24 cellular contexts compared by ENCODE assay signal in the genomic region with DNA sequence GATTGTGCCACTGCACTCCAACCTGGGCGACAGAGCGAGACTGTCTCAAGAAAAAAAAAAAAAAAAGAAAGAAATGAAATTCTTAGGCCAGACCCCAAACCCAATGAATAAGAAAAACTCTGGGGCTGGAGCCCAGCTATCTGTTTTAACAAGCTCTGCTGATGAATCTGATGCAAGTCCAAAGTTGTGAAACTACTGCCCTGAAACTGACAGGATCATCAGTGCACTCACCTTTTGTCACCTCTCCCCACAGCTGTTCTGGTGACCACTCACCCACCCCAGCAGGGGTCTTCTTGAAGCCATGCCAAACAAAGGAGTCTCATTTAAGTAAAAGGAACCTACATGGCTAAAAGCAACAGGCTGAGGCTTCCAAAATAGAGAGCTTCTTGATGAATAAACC.
"Had no signal": no experiment of that assay in that cellular context is flagged by ENCODE, and none has a peak within 500 bp of the region (broad histone marks: within the 10 kb centered on the region; RNA-seq: fewer than 3 reads in every experiment).

No MANE protein-coding gene starts in this region.

- H3K79me2 ChIP-seq: parathyroid adenoma had no signal

- H3K9me3 ChIP-seq: left ventricle myocardium inferior, psoas muscle, stomach, thoracic aorta, transverse colon had no signal

- H3K27ac Mint-ChIP-seq: natural killer cell treated with Interleukin-12 subunit alpha and Interleukin-12 subunit beta and Interleukin-15 and Interleukin-18, amount 100 ng/mL, for 72 hours; neural progenitor cell had no signal

- H3K9me3 Mint-ChIP-seq: natural killer cell treated with Interleukin-12 subunit alpha and Interleukin-12 subunit beta and Interleukin-15 and Interleukin-18, amount 100 ng/mL, for 72 hours; neural progenitor cell had no signal

- H2AFZ ChIP-seq: neural progenitor cell, parathyroid adenoma had no signal

- DNase-seq: cortex of kidney; dorsolateral prefrontal cortex; effector CD8-positive, alpha-beta T cell; foreskin melanocyte; head of caudate nucleus; left ventricle myocardium inferior; mesenchymal stem cell; midbrain; occipital lobe; psoas muscle; retina; stimulated activated CD4-positive, alpha-beta T cell treated with anti-CD3 and anti-CD28 coated beads, Interleukin-12 subunit alpha, Interleukin-12 subunit beta, amount 100 ng/mL, for 4 hours; stimulated activated naive CD4-positive, alpha-beta T cell; stomach; substantia nigra; transverse colon had no signal

- H3K9ac ChIP-seq: neural progenitor cell, parathyroid adenoma had no signal

- H3K4me3 ChIP-seq: dorsolateral prefrontal cortex, left ventricle myocardium inferior, lung, neural progenitor cell, psoas muscle, skin epidermis, stomach, thoracic aorta, transverse colon had no signal

- H3K27ac ChIP-seq: dorsolateral prefrontal cortex, left ventricle myocardium inferior, neural progenitor cell, parathyroid adenoma, psoas muscle, skin epidermis, thoracic aorta, transverse colon had no signal

- H3K4me1 ChIP-seq: parathyroid adenoma had no signal

- H3K27me3 ChIP-seq: dorsolateral prefrontal cortex, neural progenitor cell, stomach, transverse colon had no signal

- ATAC-seq: natural killer cell treated with Interleukin-12 subunit alpha and Interleukin-12 subunit beta and Interleukin-15 and Interleukin-18, amount 100 ng/mL, for 72 hours; psoas muscle; sciatic nerve had no signal

- FAIRE-seq: keratinocyte had no signal

- H3K27me3 Mint-ChIP-seq: natural killer cell treated with Interleukin-12 subunit alpha and Interleukin-12 subunit beta and Interleukin-15 and Interleukin-18, amount 100 ng/mL, for 72 hours had no signal

- H3K4me3 Mint-ChIP-seq: natural killer cell treated with Interleukin-12 subunit alpha and Interleukin-12 subunit beta and Interleukin-15 and Interleukin-18, amount 100 ng/mL, for 72 hours; neural progenitor cell had no signal

- H3K4me2 ChIP-seq: neural progenitor cell had no signal
